ENCODE assay signal across 8 cellular contexts in genomic region chr10:110610308-110610774, GRCh38. TPM values are rescaled to one million over a fixed set of nuclear protein-coding genes. Genes with fewer than 3 reads are reported as not detected.
A peak's percentile ranks its signal among the peaks of the same experiment; 100 is the strongest.
DNase-seq lines count a peak whose midpoint lies in the region; FAIRE-seq and TF ChIP-seq lines count a peak whose summit lies in the region.

No MANE protein-coding gene starts in this region.

- H3K27ac ChIP-seq in endothelial cell of umbilical vein (ENCODE audit: insufficient read depth, low read depth, low read length) (no peak overlapping the region), mesodermal cell (ENCODE audit: low read depth, low read length, severe bottlenecking) (peak overlapping the region; percentile 23), tibial artery (no peak overlapping the region)

- no peaks in the 10 kb centered on the region for H3K9me1 ChIP-seq in endothelial cell of umbilical vein (replicated peaks; ENCODE audit: control insufficient read depth, extremely low read depth, insufficient read depth, low read length)

- intact Hi-C loops in endothelial cell of umbilical vein (cut with micrococcal nuclease) (loop anchor here (1.0 to 5.0 kb wide), 7 partner anchors 62 to 1704 kb away; no protein-coding TSS in a partner anchor), tibial artery (cut with DNase I; ENCODE audit: low total_unique reads) (loop anchor here (5.0 kb wide), 1 partner anchor 62 kb away; no protein-coding TSS in a partner anchor)

- H3K4me3 ChIP-seq in endothelial cell of umbilical vein (replicated peaks in 1 of 3; ENCODE audit: insufficient read depth in 1 of 3, low read depth in 1 of 3, low read length in 3 of 3) = no peak overlapping the region
- no peak overlapping the region for H3K4me3 ChIP-seq in mesodermal cell (ENCODE audit: extremely low read depth, insufficient read depth, low read length, poor library complexity, severe bottlenecking)
- H3K4me3 ChIP-seq in tibial artery = no peak overlapping the region

- dilution Hi-C loops in endothelial cell of umbilical vein (cut with MboI; ENCODE audit: extremely low pct_ligation_motif_present, low sequenced_read_pairs) = no loop called here

- no peak overlapping the region for H3K9ac ChIP-seq in endothelial cell of umbilical vein (replicated peaks; ENCODE audit: extremely low read depth, insufficient read depth, low read length)

- TF ChIP-seq POLR2A in endothelial cell of umbilical vein (IDR thresholded peaks at IDR 0.05; ENCODE audit: low read depth, low read length) = no peak

- no peak overlapping the region for H2AFZ ChIP-seq in endothelial cell of umbilical vein (ENCODE audit: low read depth, low read length)

- POLR2A ChIA-PET in endothelial cell of umbilical vein (lab: Charles Lee) = no interaction called here

- no peak overlapping the region for H3K4me2 ChIP-seq in endothelial cell of umbilical vein (ENCODE audit: insufficient read depth, low read length)

- no TSS peak for BruUV-seq in endothelial cell of umbilical vein (replicated peaks; lab: Mats Ljungman, UMichigan)

- H3K9me3 ChIP-seq in endothelial cell of umbilical vein (replicated peaks; ENCODE audit: control insufficient read depth, insufficient read depth, low read length) (no peaks in the 10 kb centered on the region), mesodermal cell (ENCODE audit: control insufficient read depth, low read length) (no peaks in the 10 kb centered on the region), tibial artery (no peaks in the 10 kb centered on the region)

- H3K36me3 ChIP-seq in endothelial cell of umbilical vein (ENCODE audit: control insufficient read depth in 2 of 2, extremely low read depth in 1 of 2, insufficient read depth in 2 of 2, low read length in 2 of 2) (peaks cover 0 to 2% of the 10 kb centered on the region in 2 experiments), mesodermal cell (ENCODE audit: control insufficient read depth, insufficient read depth, low read length) (peaks cover 12% of the 10 kb centered on the region), tibial artery (peaks cover 9 to 10% (median 10%) of the 10 kb centered on the region in 3 donors)

- CTCF ChIA-PET in endothelial cell of umbilical vein (lab: Charles Lee) = interaction anchor here (0.7 to 3.5 kb wide), 7 partner anchors 9 to 1526 kb away, joined by 3 to 20 read pairs (median 4); no protein-coding TSS in a partner anchor

- H4K20me1 ChIP-seq in endothelial cell of umbilical vein (replicated peaks; ENCODE audit: control insufficient read depth, extremely low read depth, insufficient read depth, low read length) = no peaks in the 10 kb centered on the region

- H3K4me1 ChIP-seq in endothelial cell of umbilical vein (ENCODE audit: control insufficient read depth, extremely low read depth, insufficient read depth, low read length) (no peaks in the 10 kb centered on the region), mesodermal cell (ENCODE audit: control insufficient read depth, insufficient read depth, low read length, poor library complexity, severe bottlenecking) (no peaks in the 10 kb centered on the region), tibial artery (no peaks in the 10 kb centered on the region)

- WGBS in mesodermal cell (ENCODE audit: insufficient coverage in 2 of 2), 2 experiments = 34 to 44% methylated on average over 2 to 3 of the region's 3 CpGs

- peaks cover 6 to 10% of the 10 kb centered on the region in 2 experiments for H3K27me3 ChIP-seq in endothelial cell of umbilical vein (ENCODE audit: control insufficient read depth in 2 of 2, insufficient read depth in 2 of 2, low read length in 2 of 2)
- H3K27me3 ChIP-seq in tibial artery = no peaks in the 10 kb centered on the region

- H3K79me2 ChIP-seq in endothelial cell of umbilical vein (ENCODE audit: control insufficient read depth, insufficient read depth, low read length) = no peaks in the 10 kb centered on the region

- FAIRE-seq in D721Med (lab: Jason Lieb, UNC) (no peak), endothelial cell of umbilical vein (lab: Jason Lieb, UNC) (peak; percentile 89)

- DNase-seq in D721Med (ENCODE audit: insufficient read length, low spot score) (peak; percentile 24), HCEC 1CT (peak; percentile 42), NCI-H460 (ENCODE audit: extremely low read depth, low read depth) (peak; percentile 68), endothelial cell of umbilical vein (ENCODE audit: low read depth, low spot score) (peak; percentile 58), tibial artery (no peak), occipital lobe (lab: John Stamatoyannopoulos, UW) (no peak)
- DNase-seq in activated CD4-positive, alpha-beta T cell treated with anti-CD3 and anti-CD28 coated beads, Interleukin-2, amount 50 U/mL, for 1 hour = peak; percentile 36

- TF ChIP-seq CTCF in D721Med (IDR thresholded peaks at IDR 0.05; ENCODE audit: insufficient read depth, missing control alignments) (peak; percentile 88), endothelial cell of umbilical vein (IDR thresholded peaks at IDR 0.05; ENCODE audit: extremely low read depth in 1 of 2, insufficient read depth in 1 of 2, low read depth in 1 of 2, low read length in 2 of 2) (peak; percentile 68 to 71), tibial artery (IDR thresholded peaks at IDR 0.05) (peak; percentile 69 to 83)

TF ChIP-seq in endothelial cell of umbilical vein, 7 proteins besides CTCF, POLR2A, EP300 and RAD21:
- TF ChIP-seq MAX (IDR thresholded peaks at IDR 0.05; ENCODE audit: insufficient read depth, insufficient read length) (no peak), MYC (IDR thresholded peaks at IDR 0.05; ENCODE audit: low read depth, low read length) (no peak), POLR2AphosphoS5 (IDR thresholded peaks at IDR 0.05; ENCODE audit: insufficient read depth, low read depth, low read length) (no peak), FOS (IDR thresholded peaks at IDR 0.05; ENCODE audit: borderline replicate concordance, insufficient read depth, low read length) (no peak), GATA2 (IDR thresholded peaks at IDR 0.05; ENCODE audit: insufficient read depth, insufficient read length, low read depth, low read length) (no peak), EZH2 (IDR thresholded peaks at IDR 0.05; ENCODE audit: borderline replicate concordance, low read depth, low read length, severe bottlenecking) (no peak), JUN (IDR thresholded peaks at IDR 0.05; ENCODE audit: borderline replicate concordance, insufficient read depth, insufficient read length, low read depth) (no peak)

RNA-seq across cellular contexts. Expression of gene RBM20, which starts 33.8 kb away (rescaled TPM):
- 2.0 and 2.3 TPM in 2 replicates for total RNA-seq in NCI-H460 (2014; rRNA removed; shearing (Covaris generic))
- 9.4 and 12.2 TPM in 2 replicates for polyA plus RNA-seq in NCI-H460 (2014; cell fraction: nucleus; rRNA removed)
- not detected in 2 replicates for total RNA-seq in endothelial cell of umbilical vein
- polyA plus RNA-seq in endothelial cell of umbilical vein = 0.02 and 0.04 TPM in 2 replicates
- not detected in 2 replicates for polyA plus RNA-seq in endothelial cell of umbilical vein (2011; cell fraction: cytosol; rRNA removed)
- polyA plus RNA-seq in endothelial cell of umbilical vein (2011; cell fraction: nucleus; rRNA removed) = 0.14 and 0.20 TPM in 2 replicates
- 0.14 TPM in 1 of 2 replicates, not detected in the other for polyA plus RNA-seq in endothelial cell of umbilical vein (2012)
- 0.02 TPM in 1 of 2 replicates, not detected in the other for polyA minus RNA-seq in endothelial cell of umbilical vein
- polyA minus RNA-seq in endothelial cell of umbilical vein (2011; cell fraction: cytosol; rRNA and poly(A)+ RNA removed) = not detected
- polyA minus RNA-seq in endothelial cell of umbilical vein (2011; cell fraction: nucleus; rRNA and poly(A)+ RNA removed) = 0.24 TPM in 1 of 2 replicates, not detected in the other
- 2.7 TPM for polyA plus RNA-seq in mesodermal cell (2013, experiment 1 of 2)
- polyA plus RNA-seq in mesodermal cell (2013, experiment 2 of 2) = 2.9 TPM
- total RNA-seq in occipital lobe = 2.2 TPM

RNA-seq across cellular contexts. Expression of gene SMC3, which starts 42.8 kb away (rescaled TPM):
- 41.8 and 52.3 TPM in 2 replicates for total RNA-seq in NCI-H460 (2014; rRNA removed; shearing (Covaris generic))
- 30.8 and 34.9 TPM in 2 replicates for polyA plus RNA-seq in NCI-H460 (2014; cell fraction: nucleus; rRNA removed)
- total RNA-seq in endothelial cell of umbilical vein (44.2 and 45.0 TPM in 2 replicates), occipital lobe (59.3 TPM)
- 3.1 and 5.5 TPM in 2 replicates for polyA plus RNA-seq in endothelial cell of umbilical vein
- polyA plus RNA-seq in endothelial cell of umbilical vein (2011; cell fraction: cytosol; rRNA removed) = 10.8 and 12.9 TPM in 2 replicates
- polyA plus RNA-seq in endothelial cell of umbilical vein (2011; cell fraction: nucleus; rRNA removed) = 10.5 and 16.9 TPM in 2 replicates
- 29.2 and 38.9 TPM in 2 replicates for polyA plus RNA-seq in endothelial cell of umbilical vein (2012)
- 8.4 and 8.5 TPM in 2 replicates for polyA minus RNA-seq in endothelial cell of umbilical vein
- polyA minus RNA-seq in endothelial cell of umbilical vein (2011; cell fraction: cytosol; rRNA and poly(A)+ RNA removed) = 19.0 TPM
- polyA minus RNA-seq in endothelial cell of umbilical vein (2011; cell fraction: nucleus; rRNA and poly(A)+ RNA removed) = 5.5 and 8.2 TPM in 2 replicates
- 50.8 TPM for polyA plus RNA-seq in mesodermal cell (2013, experiment 1 of 2)
- polyA plus RNA-seq in mesodermal cell (2013, experiment 2 of 2) = 67.9 TPM

Comparison
In these comparisons a context has a peak if more than half of its experiments do, and no peak if none do; other contexts are left out.
1. DNase-seq: peak in D721Med (single experiment), HCEC 1CT (single experiment), NCI-H460 (single experiment), activated CD4-positive, alpha-beta T cell treated with anti-CD3 and anti-CD28 coated beads, Interleukin-2, amount 50 U/mL, for 1 hour (single experiment) and endothelial cell of umbilical vein (single experiment); none in tibial artery (0 of 2) and occipital lobe (single experiment).
2. Peak in every context shown above with its lines, with median percentiles within 50 percentile points of each other: CTCF ChIP-seq.